Comparison of ENCODE assay signal across 22 cellular contexts in genomic region chr4:113550510-113550909, GRCh38.
"Had no signal": no experiment of that assay in that cellular context is flagged by ENCODE, and none has a peak within 500 bp of the region (broad histone marks: within the 10 kb centered on the region; RNA-seq: fewer than 3 reads in every experiment).

No MANE protein-coding gene starts in this region.

- FAIRE-seq: keratinocyte had no signal

- H3K36me3 ChIP-seq: colonic mucosa, thoracic aorta had no signal

- H3K27me3 Mint-ChIP-seq: naive thymus-derived CD4-positive, alpha-beta T cell had no signal

- H3K4me1 ChIP-seq: colonic mucosa, parathyroid adenoma had no signal

- H3K4me3 Mint-ChIP-seq: immature natural killer cell; naive thymus-derived CD4-positive, alpha-beta T cell; nephron progenitor cell had no signal

- H2AFZ ChIP-seq: parathyroid adenoma had no signal

- ATAC-seq: left lung; naive thymus-derived CD4-positive, alpha-beta T cell; sciatic nerve had no signal

- H3K4me3 ChIP-seq: colonic mucosa, esophagus squamous epithelium, left lung, lung, spleen, stomach, thoracic aorta, transverse colon had no signal

- H3K27ac Mint-ChIP-seq: immature natural killer cell, nephron progenitor cell had no signal

- H3K9me3 Mint-ChIP-seq: immature natural killer cell; naive thymus-derived CD4-positive, alpha-beta T cell; nephron progenitor cell had no signal

- H3K79me2 ChIP-seq: parathyroid adenoma had no signal

- DNase-seq: colonic mucosa; dermis blood vessel endothelial cell; esophagus squamous epithelium; foreskin fibroblast; immature natural killer cell; left lung; mesendoderm; naive thymus-derived CD4-positive, alpha-beta T cell; nephron progenitor cell; spleen; stimulated activated CD4-positive, alpha-beta T cell treated with anti-CD3 and anti-CD28 coated beads, Interleukin-15, amount 100 ng/mL, for 24 hours; stimulated activated CD4-positive, alpha-beta T cell treated with anti-CD3 and anti-CD28 coated beads, Interleukin-1b, Interleukin-23, amount 100 ng/mL, for 48 hours; stimulated activated CD4-positive, alpha-beta T cell treated with anti-CD3 and anti-CD28 coated beads, Interleukin-4, amount 100 ng/mL, for 24 hours; stimulated activated naive CD4-positive, alpha-beta T cell; stomach; substantia nigra; transverse colon had no signal

- H3K27ac ChIP-seq: colonic mucosa, esophagus squamous epithelium, left lung, parathyroid adenoma, spleen, stomach, thoracic aorta had no signal

- H3K9me3 ChIP-seq: colonic mucosa, esophagus squamous epithelium, left lung, spleen, stomach, thoracic aorta, transverse colon had no signal

- H3K9ac ChIP-seq: parathyroid adenoma had no signal

- H3K27me3 ChIP-seq: colonic mucosa, esophagus squamous epithelium, left lung, spleen, stomach, transverse colon had no signal
